In genomic region chr18:13356032-13356431, GRCh38 we compare ENCODE assay signal across 1 cellular context.
TF ChIP-seq lines count a peak whose summit lies in the region.

No MANE protein-coding gene starts in this region.

TF ChIP-seq in HepG2, 621 proteins besides CTCF, POLR2A, EP300 and RAD21 (continued from another document):
- TF ChIP-seq, protein P1, sequence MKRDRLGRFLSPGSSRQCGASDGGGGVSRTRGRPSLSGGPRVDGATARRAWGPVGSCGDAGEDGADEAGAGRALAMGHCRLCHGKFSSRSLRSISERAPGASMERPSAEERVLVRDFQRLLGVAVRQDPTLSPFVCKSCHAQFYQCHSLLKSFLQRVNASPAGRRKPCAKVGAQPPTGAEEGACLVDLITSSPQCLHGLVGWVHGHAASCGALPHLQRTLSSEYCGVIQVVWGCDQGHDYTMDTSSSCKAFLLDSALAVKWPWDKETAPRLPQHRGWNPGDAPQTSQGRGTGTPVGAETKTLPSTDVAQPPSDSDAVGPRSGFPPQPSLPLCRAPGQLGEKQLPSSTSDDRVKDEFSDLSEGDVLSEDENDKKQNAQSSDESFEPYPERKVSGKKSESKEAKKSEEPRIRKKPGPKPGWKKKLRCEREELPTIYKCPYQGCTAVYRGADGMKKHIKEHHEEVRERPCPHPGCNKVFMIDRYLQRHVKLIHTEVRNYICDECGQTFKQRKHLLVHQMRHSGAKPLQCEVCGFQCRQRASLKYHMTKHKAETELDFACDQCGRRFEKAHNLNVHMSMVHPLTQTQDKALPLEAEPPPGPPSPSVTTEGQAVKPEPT (CRISPR knock-in tag; IDR thresholded peaks at IDR 0.05; ENCODE audit: low read depth), result no peak
- TF ChIP-seq, protein P2, sequence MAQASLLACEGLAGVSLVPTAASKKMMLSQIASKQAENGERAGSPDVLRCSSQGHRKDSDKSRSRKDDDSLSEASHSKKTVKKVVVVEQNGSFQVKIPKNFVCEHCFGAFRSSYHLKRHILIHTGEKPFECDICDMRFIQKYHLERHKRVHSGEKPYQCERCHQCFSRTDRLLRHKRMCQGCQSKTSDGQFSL (CRISPR knock-in tag; IDR thresholded peaks at IDR 0.05), result no peak
- no peak for TF ChIP-seq ZBTB14 (CRISPR knock-in tag; IDR thresholded peaks at IDR 0.05)
- no peak for TF ChIP-seq ZNF274 (CRISPR knock-in tag; IDR thresholded peaks at IDR 0.05)
- TF ChIP-seq MAFF (IDR thresholded peaks at IDR 0.05; ENCODE audit: low read depth, low read length), result no peak
- no peak for TF ChIP-seq SIX4 (CRISPR knock-in tag; IDR thresholded peaks at IDR 0.05)
- no peak for TF ChIP-seq KLF11 (CRISPR knock-in tag; IDR thresholded peaks at IDR 0.05)
- no peak for TF ChIP-seq MEF2D (CRISPR knock-in tag; IDR thresholded peaks at IDR 0.05)
- no peak for TF ChIP-seq RARA (CRISPR knock-in tag; IDR thresholded peaks at IDR 0.05)
- TF ChIP-seq ZNF337 (CRISPR knock-in tag; IDR thresholded peaks at IDR 0.05; ENCODE audit: borderline replicate concordance, low read depth), result no peak
- TF ChIP-seq ZNF652 (CRISPR knock-in tag; IDR thresholded peaks at IDR 0.05; ENCODE audit: borderline replicate concordance, low read depth), result no peak
- TF ChIP-seq NR2F2 (IDR thresholded peaks at IDR 0.05; ENCODE audit: borderline replicate concordance, low read depth), result no peak
- TF ChIP-seq UBTF (CRISPR knock-in tag; IDR thresholded peaks at IDR 0.05), result no peak
- TF ChIP-seq SP140L (CRISPR knock-in tag; IDR thresholded peaks at IDR 0.05; ENCODE audit: borderline replicate concordance), result no peak
- no peak for TF ChIP-seq PAX8 (CRISPR knock-in tag; IDR thresholded peaks at IDR 0.05; ENCODE audit: borderline replicate concordance)
